8 cellular contexts compared by ENCODE assay signal in genomic region chr11:43880640-43881159, GRCh38. TPM values are rescaled to one million over a fixed set of nuclear protein-coding genes. Genes with fewer than 3 reads are reported as not detected.
DNase-seq lines count a peak whose midpoint lies in the region; ATAC-seq, FAIRE-seq and TF ChIP-seq lines count a peak whose summit lies in the region.

Gene ALKBH3 (plus strand): TSS chr11:43880831. CDS start chr11:43882653, 1,822 bp downstream.

- H2BK12ac ChIP-seq in H1 (ENCODE audit: low read depth, low read length) = no peak within 1 kb of the TSS; the same call in 1 of the 2 replicates

- H2BK120ac ChIP-seq in H1 (replicated peaks; ENCODE audit: low read depth, low read length) = no peak within 1 kb of the TSS

- no peak for FAIRE-seq in H1 (lab: Jason Lieb, UNC)

- no peak for TF ChIP-seq RAD21 in H1 (IDR thresholded peaks at IDR 0.05 in 1 of 2, conservative IDR thresholded peaks at IDR 0.05 in 1 of 2; ENCODE audit: low read depth in 2 of 2, low read length in 2 of 2)

- H3K4me3 Mint-ChIP-seq in CD8-positive, alpha-beta memory T cell = peak within 1 kb of the TSS; percentile 87 to 99 (median 94)
- peak within 1 kb of the TSS; percentile 87 for H3K4me3 Mint-ChIP-seq in memory B cell

- POLR2A ChIA-PET in CD8-positive, alpha-beta memory T cell (lab: Charles Lee) = interaction anchor here (0.7 to 1.0 kb wide), 2 partner anchors 11 to 200 kb away, joined by 3 read pairs; partner anchors contain the start of gene HSD17B12
- POLR2A ChIA-PET in H1 (lab: Charles Lee; ENCODE audit: partially characterized antibody) = interaction anchor here (0.8 to 1.4 kb wide), 4 partner anchors 43 to 193 kb away, joined by 3 to 4 read pairs (median 3); partner anchors contain the start of gene C11orf96

- H3K4me3 ChIP-seq in CD8-positive, alpha-beta memory T cell (ENCODE audit: low read length) = peak within 1 kb of the TSS; percentile 71
- H3K4me3 ChIP-seq in HL-60 (replicated peaks; ENCODE audit: insufficient read depth, low read length) = peak within 1 kb of the TSS; percentile 80
- peak within 1 kb of the TSS; percentile 57 to 72 (median 70) for H3K4me3 ChIP-seq in H1 (ENCODE audit: extremely low read depth in 1 of 4, insufficient read depth in 2 of 4, low read depth in 3 of 4, low read length in 4 of 4)

- H3K9me3 Mint-ChIP-seq in CD8-positive, alpha-beta memory T cell = peaks cover 0 to 3% (median 3%) of the 10 kb centered on the region in 5 donors
- peaks cover 2% of the 10 kb centered on the region for H3K9me3 Mint-ChIP-seq in memory B cell

- H3K4ac ChIP-seq in H1 (replicated peaks; ENCODE audit: insufficient read length, low read depth, low read length) = no peak within 1 kb of the TSS

- H3K4me1 ChIP-seq in CD8-positive, alpha-beta memory T cell (ENCODE audit: insufficient read depth, low read length) = peaks cover 18% of the 10 kb centered on the region
- no peaks in the 10 kb centered on the region for H3K4me1 ChIP-seq in H1 (replicated peaks in 1 of 4; ENCODE audit: control insufficient read depth in 3 of 4, insufficient read depth in 4 of 4, low read length in 3 of 4)

- H3K9ac ChIP-seq in H1 (replicated peaks in 1 of 4; ENCODE audit: extremely low read depth in 1 of 4, low read depth in 3 of 4, low read length in 3 of 4) = peak within 1 kb of the TSS in 3 of 4 experiments; percentile 24 to 32 (median 27); a peak in 4 of 7 replicates

- H3K79me2 ChIP-seq in H1 (ENCODE audit: control insufficient read depth in 1 of 2, insufficient read depth in 2 of 2, low read length in 2 of 2) = no peaks in the 10 kb centered on the region

- peak within 1 kb of the TSS; percentile 96; the same call in 1 of the 2 replicates for H4K8ac ChIP-seq in H1 (ENCODE audit: extremely low read depth, insufficient read depth, low read length)

- no peak within 1 kb of the TSS for H4K91ac ChIP-seq in H1 (replicated peaks; ENCODE audit: insufficient read length, low read length)

- peaks cover 30 to 41% (median 31%) of the 10 kb centered on the region in 3 donors for H3K4me1 Mint-ChIP-seq in CD8-positive, alpha-beta memory T cell
- peaks cover 10% of the 10 kb centered on the region for H3K4me1 Mint-ChIP-seq in memory B cell

- H3K23ac ChIP-seq in H1 (ENCODE audit: insufficient read length) = no peak within 1 kb of the TSS

- peak; percentile 83 to 95 (median 85) for DNase-seq in CD8-positive, alpha-beta memory T cell
- peak; percentile 91 to 95 for DNase-seq in HL-60 (ENCODE audit: low read depth in 1 of 2, low spot score in 1 of 2)
- peak; percentile 83 for DNase-seq in NK-92 treated with Interleukin-12 subunit alpha and Interleukin-12 subunit beta, amount 100 ng/mL, for 24 hours (lab: John Stamatoyannopoulos, UW)
- DNase-seq in activated CD8-positive, alpha-beta memory T cell treated with anti-CD3 and anti-CD28 coated beads for 4 hours (ENCODE audit: low read depth in 2 of 2) = peak; percentile 79 to 87
- peak; percentile 83 to 87 for DNase-seq in H1 (ENCODE audit: low read depth in 1 of 2, low spot score in 2 of 2)
- peak; percentile 88 to 91 for DNase-seq in memory B cell (ENCODE audit: low spot score in 2 of 2)
- peak; percentile 86 to 87 (median 87) for DNase-seq in stimulated activated CD4-positive, alpha-beta T cell treated with anti-CD3 and anti-CD28 coated beads, TNF-alpha, amount 100 ng/mL, for 48 hours (ENCODE audit: low read depth in 3 of 3)

- WGBS in H1 (ENCODE audit: extremely low coverage in 1 of 2, insufficient coverage in 1 of 2, insufficient read length in 1 of 2, insufficient replicate concordance in 2 of 2, low coverage in 1 of 2, low lambda C conversion rate in 2 of 2, missing lambda C conversion rate in 1 of 2), 2 experiments = 30% methylated on average over 36 of the region's 36 CpGs; no CpG with 5 or more reads in 1 of the 2 experiments

- no peaks in the 10 kb centered on the region for H4K20me1 ChIP-seq in H1 (replicated peaks in 1 of 2; ENCODE audit: control insufficient read depth in 1 of 2, insufficient read depth in 2 of 2, low read length in 2 of 2)

- peaks cover 8 to 26% of the 10 kb centered on the region in 2 donors for H3K27me3 Mint-ChIP-seq in CD8-positive, alpha-beta memory T cell
- H3K27me3 Mint-ChIP-seq in memory B cell = peaks cover 9% of the 10 kb centered on the region

- 0 out of 2 replicates have a peak within 1 kb of the TSS, but pooled peaks have one; percentile 49 for H2BK15ac ChIP-seq in H1 (ENCODE audit: low read length)

- no peak within 1 kb of the TSS for H3K18ac ChIP-seq in H1 (ENCODE audit: extremely low read depth, low read length)

- H2BK20ac ChIP-seq in H1 (ENCODE audit: low read length) = no peak within 1 kb of the TSS

- no peak within 1 kb of the TSS for H2AK5ac ChIP-seq in H1 (ENCODE audit: low read depth, low read length)

- peak within 1 kb of the TSS; percentile 39 for H4K5ac ChIP-seq in H1 (ENCODE audit: insufficient read length, low read depth, low read length)

- peak within 1 kb of the TSS; percentile 52 for H3K27ac ChIP-seq in CD8-positive, alpha-beta memory T cell (ENCODE audit: low read depth, low read length)
- H3K27ac ChIP-seq in HL-60 (replicated peaks) = peak within 1 kb of the TSS; percentile 67
- no peak within 1 kb of the TSS for H3K27ac ChIP-seq in H1 (ENCODE audit: low read depth, low read length)

- peak in 1 of 2 experiments; percentile 19; a peak in 1 of 3 replicates for TF ChIP-seq POLR2A in H1 (IDR thresholded peaks at IDR 0.05; ENCODE audit: control extremely low read depth in 1 of 2, low read depth in 2 of 2, low read length in 2 of 2)

- H3K56ac ChIP-seq in H1 (replicated peaks; ENCODE audit: insufficient read length, low read depth, low read length) = no peak within 1 kb of the TSS

- CTCF ChIA-PET in CD8-positive, alpha-beta memory T cell (lab: Charles Lee) = interaction anchor here (1.5 kb wide), 1 partner anchor 11 kb away, joined by 5 read pairs; no protein-coding TSS in a partner anchor
- CTCF ChIA-PET in H1 (lab: Charles Lee; ENCODE audit: partially characterized antibody) = interaction anchor here (0.8 to 4.2 kb wide), 6 partner anchors 10 to 157 kb away, joined by 3 to 37 read pairs (median 5); no protein-coding TSS in a partner anchor

- peak within 1 kb of the TSS; percentile 85 for H2AFZ ChIP-seq in H1 (ENCODE audit: low read length)

- H3K9me3 ChIP-seq in CD8-positive, alpha-beta memory T cell (ENCODE audit: low read length) = no peaks in the 10 kb centered on the region
- no peaks in the 10 kb centered on the region for H3K9me3 ChIP-seq in H1 (ENCODE audit: insufficient read depth in 2 of 2, low read depth in 1 of 2, low read length in 1 of 2)

- TF ChIP-seq EP300 in H1 (IDR thresholded peaks at IDR 0.05; ENCODE audit: borderline replicate concordance in 1 of 2, low read depth in 2 of 2, low read length in 2 of 2) = no peak

- H3K4me2 ChIP-seq in H1 (ENCODE audit: insufficient read depth in 1 of 2, low read depth in 2 of 2, low read length in 2 of 2) = peak within 1 kb of the TSS; percentile 65 to 74

- H2BK5ac ChIP-seq in H1 (ENCODE audit: low read depth, low read length) = no peak within 1 kb of the TSS

- peak within 1 kb of the TSS; percentile 84 to 97 (median 92) for H3K27ac Mint-ChIP-seq in CD8-positive, alpha-beta memory T cell
- H3K27ac Mint-ChIP-seq in memory B cell = peak within 1 kb of the TSS; percentile 78

- H3K27me3 ChIP-seq in CD8-positive, alpha-beta memory T cell (ENCODE audit: insufficient read depth, low read length, poor library complexity, severe bottlenecking) = no peaks in the 10 kb centered on the region
- H3K27me3 ChIP-seq in HL-60 (ENCODE audit: insufficient read depth, poor library complexity, severe bottlenecking) = no peaks in the 10 kb centered on the region
- peaks cover 0 to 7% (median 3%) of the 10 kb centered on the region in 4 experiments; a peak in 2 of 7 replicates for H3K27me3 ChIP-seq in H1 (replicated peaks in 1 of 4; ENCODE audit: control insufficient read depth in 3 of 4, extremely low read depth in 1 of 4, insufficient read depth in 3 of 4, low read length in 3 of 4)

- H3K23me2 ChIP-seq in H1 (ENCODE audit: low read depth, low read length) = peaks cover 7% of the 10 kb centered on the region

- peaks cover 10 to 43% (median 18%) of the 10 kb centered on the region in 3 donors for H3K36me3 Mint-ChIP-seq in CD8-positive, alpha-beta memory T cell
- H3K36me3 Mint-ChIP-seq in memory B cell = peaks cover 24% of the 10 kb centered on the region

- H3K36me3 ChIP-seq in CD8-positive, alpha-beta memory T cell (ENCODE audit: insufficient read depth, low read length) = peaks cover 22% of the 10 kb centered on the region
- peaks cover 0 to 7% (median 0%) of the 10 kb centered on the region in 4 experiments; a peak in 2 of 8 replicates for H3K36me3 ChIP-seq in H1 (ENCODE audit: control insufficient read depth in 2 of 4, insufficient read depth in 4 of 4, low read length in 3 of 4)

- TF ChIP-seq CTCF in HL-60 (IDR thresholded peaks at IDR 0.05; ENCODE audit: insufficient read depth, low read length) (no peak), H1 (IDR thresholded peaks at IDR 0.05; ENCODE audit: control extremely low read depth in 1 of 3, insufficient read depth in 1 of 3, low read depth in 1 of 3, low read length in 3 of 3) (no peak)

- H3K14ac ChIP-seq in H1 (ENCODE audit: insufficient read length) = no peak within 1 kb of the TSS

- H3K79me1 ChIP-seq in H1 (ENCODE audit: low read depth, low read length) = peaks cover 2% of the 10 kb centered on the region; the same call in 1 of the 2 replicates

- ATAC-seq in GM19467 (IDR thresholded peaks at IDR 0.05; ENCODE audit: unreplicated experiment) (peak; percentile 99), memory B cell (ENCODE audit: low read depth) (peak; percentile 98)

TF ChIP-seq in H1, 55 proteins besides CTCF, POLR2A, EP300 and RAD21 (continues in another document):
- TF ChIP-seq EZH2 (IDR thresholded peaks at IDR 0.05; ENCODE audit: low read depth, low read length, severe bottlenecking) = no peak
- no peak for TF ChIP-seq POU5F1 (IDR thresholded peaks at IDR 0.05; ENCODE audit: low read depth, low read length)
- peak; percentile 68 for TF ChIP-seq ASH2L (IDR thresholded peaks at IDR 0.05; ENCODE audit: low read length)
- no peak for TF ChIP-seq YY1 (IDR thresholded peaks at IDR 0.05; ENCODE audit: low read depth, low read length)
- TF ChIP-seq RXRA (IDR thresholded peaks at IDR 0.05; ENCODE audit: insufficient read depth, low read depth, low read length) = no peak
- TF ChIP-seq TBP (IDR thresholded peaks at IDR 0.05; ENCODE audit: low read depth, low read length) = peak; percentile 63; the same call in 1 of the 2 replicates
- TF ChIP-seq SP4 (IDR thresholded peaks at IDR 0.05; ENCODE audit: low read length) = no peak

RNA-seq across cellular contexts. Expression of gene ALKBH3, which starts in this region (rescaled TPM):
- total RNA-seq in CD8-positive, alpha-beta memory T cell = 10 to 100 TPM; 51.1 to 51.5 TPM
- polyA plus RNA-seq in CD8-positive, alpha-beta memory T cell = 38.3 TPM
- total RNA-seq in H1 (2021; fragmentation: NEBNext Ultra II Directional; extraction: Animal tissue kit (Norgen Biotek cat#: 25700)) = 11.4 and 12.7 TPM in 2 replicates
- 6.2 and 10.5 TPM in 2 replicates for polyA plus RNA-seq in H1 (2011; rRNA removed)
- polyA plus RNA-seq in H1 (2011; cell fraction: cytosol; rRNA removed) = 9.3 TPM
- polyA plus RNA-seq in H1 (2011; cell fraction: nucleus; rRNA removed) = 4.7 TPM
- 11.4 to 12.6 TPM (median 12.1 TPM) in 4 replicates for polyA plus RNA-seq in H1 (2012, experiment 1 of 2)
- 5.5 TPM for polyA plus RNA-seq in H1 (2012, experiment 2 of 2)
- 9.4 TPM for polyA plus RNA-seq in H1 (2013, experiment 1 of 2)
- polyA plus RNA-seq in H1 (2013, experiment 2 of 2) = 10.6 TPM
- polyA minus RNA-seq in H1 (2011; rRNA and poly(A)+ RNA removed) = 5.5 and 11.1 TPM in 2 replicates
- polyA minus RNA-seq in H1 (2011; cell fraction: cytosol; rRNA and poly(A)+ RNA removed) = 5.0 TPM
- polyA minus RNA-seq in H1 (2011; cell fraction: nucleus; rRNA and poly(A)+ RNA removed) = 6.3 TPM
